ENCODE assay signal across 16 cellular contexts in the genomic region with DNA sequence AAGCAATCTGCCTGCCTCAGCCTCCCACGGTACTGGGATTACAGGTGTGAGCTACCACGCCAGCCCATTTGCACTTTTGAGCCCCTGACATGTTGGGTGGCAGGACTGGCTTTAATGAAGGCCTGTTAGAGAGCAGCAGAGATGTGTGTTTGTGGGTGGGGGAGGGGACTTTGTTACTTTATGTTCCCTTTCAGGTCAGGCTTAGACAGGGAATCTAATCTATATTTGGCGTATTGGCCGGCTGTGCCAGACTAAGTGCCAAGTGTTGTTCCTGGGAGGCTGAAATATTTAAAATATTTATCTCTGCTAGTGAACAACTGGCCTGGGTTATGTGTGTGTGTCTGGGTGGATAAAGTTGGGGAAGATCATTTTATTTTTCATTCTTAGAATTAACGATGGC. TPM values are rescaled to one million over a fixed set of nuclear protein-coding genes. Genes with fewer than 3 reads are reported as not detected.
A peak's percentile ranks its signal among the peaks of the same experiment; 100 is the strongest.
DNase-seq lines count a peak whose midpoint lies in the region; ATAC-seq and TF ChIP-seq lines count a peak whose summit lies in the region.
"Had no signal": no experiment of that assay in that cellular context is flagged by ENCODE, and none has a peak within 500 bp of the region (broad histone marks: within the 10 kb centered on the region; RNA-seq: fewer than 3 reads in every experiment).

No MANE protein-coding gene starts in this region.

- H3K9me3 ChIP-seq in heart left ventricle, result no peaks in the 10 kb centered on the region
- no peaks in the 10 kb centered on the region for H3K9me3 ChIP-seq in tibial artery
- H3K9me3 ChIP-seq: esophagus squamous epithelium, lower lobe of right lung, suprapubic skin had no signal

- H3K4me3 Mint-ChIP-seq in brain (peak overlapping the region in 2 of 5 experiments; percentile 3 to 9), osteocyte (ENCODE audit: unreplicated experiment) (no peak overlapping the region)
- H3K4me3 Mint-ChIP-seq: activated naive CD8-positive, alpha-beta T cell had no signal

- DNase-seq in heart left ventricle (peak in 4 of 5 donors; percentile 48 to 72 (median 57)), osteocyte (ENCODE audit: extremely low spot score, unreplicated experiment) (no peak), tibial artery (no peak), DMS53 (lab: John Stamatoyannopoulos, UW) (no peak), AML-193 (lab: John Stamatoyannopoulos, UW) (no peak)
- DNase-seq: activated CD4-positive, alpha-beta T cell treated with anti-CD3 and anti-CD28 coated beads for 1 hour; central memory CD4-positive, alpha-beta T cell; effector CD8-positive, alpha-beta T cell; esophagus squamous epithelium; lower lobe of right lung; stimulated activated CD8-positive, alpha-beta memory T cell treated with anti-CD3 and anti-CD28 coated beads, Interleukin-4, amount 100 ng/mL, for 48 hours; SW 1271 had no signal

- H3K27me3 ChIP-seq in heart left ventricle (no peaks in the 10 kb centered on the region), tibial artery (no peaks in the 10 kb centered on the region)
- H3K27me3 ChIP-seq: esophagus squamous epithelium, suprapubic skin had no signal

- 41 to 72% (median 52%) methylated on average over 4 to 5 of the region's 5 CpGs for WGBS in heart left ventricle, 4 donors

- H3K4me1 ChIP-seq in heart left ventricle, result peaks cover 3 to 70% (median 37%) of the 10 kb centered on the region in 12 donors
- peaks cover 0 to 69% (median 55%) of the 10 kb centered on the region in 4 donors for H3K4me1 ChIP-seq in tibial artery

- H3K4me3 ChIP-seq in heart left ventricle (no peak overlapping the region), tibial artery (peak overlapping the region in 1 of 2 donors; percentile 13)
- H3K4me3 ChIP-seq: esophagus squamous epithelium, lower lobe of right lung, suprapubic skin had no signal

- H3K36me3 ChIP-seq in heart left ventricle (peaks cover 0 to 16% (median 12%) of the 10 kb centered on the region in 9 donors), tibial artery (peaks cover 11 to 19% (median 14%) of the 10 kb centered on the region in 3 donors)
- H3K36me3 ChIP-seq: suprapubic skin had no signal

- H3K27me3 Mint-ChIP-seq in brain (peaks cover 17% of the 10 kb centered on the region), osteocyte (ENCODE audit: unreplicated experiment) (no peaks in the 10 kb centered on the region)
- H3K27me3 Mint-ChIP-seq: activated naive CD8-positive, alpha-beta T cell had no signal

- no peak for TF ChIP-seq CTCF in brain (conservative IDR thresholded peaks at IDR 0.05)
- no peak for TF ChIP-seq CTCF in heart left ventricle (IDR thresholded peaks at IDR 0.05)
- no peak for TF ChIP-seq CTCF in osteocyte (IDR thresholded peaks at IDR 0.05)
- no peak for TF ChIP-seq CTCF in tibial artery (IDR thresholded peaks at IDR 0.05)

- no peaks in the 10 kb centered on the region for H3K36me3 Mint-ChIP-seq in brain
- peaks cover 2% of the 10 kb centered on the region for H3K36me3 Mint-ChIP-seq in osteocyte (ENCODE audit: unreplicated experiment)

- H3K4me1 Mint-ChIP-seq in brain (peaks cover 66% of the 10 kb centered on the region), osteocyte (ENCODE audit: unreplicated experiment) (peaks cover 29% of the 10 kb centered on the region)

- peak; percentile 70 to 82 (median 79) for ATAC-seq in heart left ventricle
- no peak for ATAC-seq in HG02938 (IDR thresholded peaks at IDR 0.05; ENCODE audit: unreplicated experiment)
- ATAC-seq: lower lobe of right lung had no signal

- H3K27ac Mint-ChIP-seq in brain (peak overlapping the region; percentile 12 to 93 (median 35)), osteocyte (ENCODE audit: unreplicated experiment) (peak overlapping the region; percentile 10)
- H3K27ac Mint-ChIP-seq: activated naive CD8-positive, alpha-beta T cell had no signal

- peaks cover 0 to 4% (median 0%) of the 10 kb centered on the region in 5 experiments for H3K9me3 Mint-ChIP-seq in brain
- no peaks in the 10 kb centered on the region for H3K9me3 Mint-ChIP-seq in osteocyte (ENCODE audit: unreplicated experiment)

- TF ChIP-seq POLR2A in heart left ventricle (IDR thresholded peaks at IDR 0.05), result peak in 1 of 2 donors; percentile 11

- intact Hi-C loops in heart left ventricle (cut with DNase I), result loop anchor here in 2 of 10 donors (2.0 to 5.0 kb wide), 2 partner anchors 32 to 33 kb away; no protein-coding TSS in a partner anchor
- intact Hi-C loops in tibial artery (cut with DNase I; ENCODE audit: low total_unique reads), result no loop called here

- H3K27ac ChIP-seq in heart left ventricle (peak overlapping the region; percentile 52 to 92 (median 86)), tibial artery (peak overlapping the region; percentile 69 to 87)
- H3K27ac ChIP-seq: esophagus squamous epithelium, lower lobe of right lung, suprapubic skin had no signal

RNA-seq across cellular contexts. Expression of a gene that starts 6.1 kb away (rescaled TPM):
- 28.9 TPM for polyA plus RNA-seq in brain (ENCODE audit: insufficient read depth, low read depth, low replicate concordance)
- 100 to 1,000 TPM in 5 of 9 donors, 10 to 100 TPM in 4; 67.8 to 160 (median 115) TPM for total RNA-seq in heart left ventricle
- polyA plus RNA-seq in heart left ventricle, result 100 to 1,000 TPM; 140 to 294 TPM
- 7.7 and 7.8 TPM in 2 replicates for total RNA-seq in osteocyte

Comparison
In these comparisons a context has a peak if more than half of its experiments do, and no peak if none do; other contexts are left out.
1. DNase-seq: peak in heart left ventricle (4 of 5); none in osteocyte (single experiment), tibial artery (0 of 2), DMS53 (single experiment) and AML-193 (0 of 2).